8 cellular contexts compared by ENCODE assay signal in genomic region chr17:1516403-1517161, GRCh38. TPM values are rescaled to one million over a fixed set of nuclear protein-coding genes. Genes with fewer than 3 reads are reported as not detected.
DNase-seq lines count a peak whose midpoint lies in the region; ATAC-seq and TF ChIP-seq lines count a peak whose summit lies in the region.

INPP5K (minus strand) TSS chr17:1516612; CDS start chr17:1516499, 113 bp downstream.

- H3K4me1 Mint-ChIP-seq in activated naive CD8-positive, alpha-beta T cell treated with anti-CD3 and anti-CD28 coated beads, Interleukin-2, amount 50 U/mL, for 24 hours: peaks cover 24% of the 10 kb centered on the region

- peak; percentile 91 to 95 (median 93) for DNase-seq in NCI-H1417 (lab: John Stamatoyannopoulos, UW)
- peak; percentile 92 to 95 for DNase-seq in SW 1271 (lab: John Stamatoyannopoulos, UW)
- peak; percentile 98 for DNase-seq in activated naive CD8-positive, alpha-beta T cell treated with anti-CD3 and anti-CD28 coated beads, Interleukin-2, amount 50 U/mL, for 24 hours
- DNase-seq in Right ventricle myocardium superior: peak; percentile 99
- DNase-seq in tibial nerve (ENCODE audit: low spot score in 2 of 2): peak; percentile 90 to 93

- peak; percentile 66 to 81 for TF ChIP-seq POLR2A in tibial nerve (IDR thresholded peaks at IDR 0.05)

- WGBS in tibial nerve, 2 donors: 0% methylated on average over 27 to 52 of the region's 90 CpGs

- peak; percentile 95 for ATAC-seq in HG02759 (IDR thresholded peaks at IDR 0.05; ENCODE audit: unreplicated experiment)
- peak; percentile 99 for ATAC-seq in activated naive CD8-positive, alpha-beta T cell treated with anti-CD3 and anti-CD28 coated beads, Interleukin-2, amount 50 U/mL, for 24 hours
- ATAC-seq in Right ventricle myocardium superior (ENCODE audit: poor library complexity): peak; percentile 97

- H3K27me3 Mint-ChIP-seq in activated naive CD8-positive, alpha-beta T cell treated with anti-CD3 and anti-CD28 coated beads, Interleukin-2, amount 50 U/mL, for 24 hours: no peaks in the 10 kb centered on the region

- peaks cover 3% of the 10 kb centered on the region for H3K36me3 Mint-ChIP-seq in activated naive CD8-positive, alpha-beta T cell treated with anti-CD3 and anti-CD28 coated beads, Interleukin-2, amount 50 U/mL, for 24 hours (ENCODE audit: low read depth)

- H3K36me3 ChIP-seq in parathyroid adenoma (ENCODE audit: control insufficient read depth, insufficient read depth, low read length): no peaks in the 10 kb centered on the region
- peaks cover 0 to 44% (median 0%) of the 10 kb centered on the region in 3 donors for H3K36me3 ChIP-seq in tibial nerve

- H2AFZ ChIP-seq in parathyroid adenoma: peak within 1 kb of the TSS; percentile 97

- H3K4me2 ChIP-seq in parathyroid adenoma (ENCODE audit: low read length): peak within 1 kb of the TSS; percentile 95

- intact Hi-C loops in Right ventricle myocardium superior (cut with DNase I): loop anchor here (5.0 kb wide), 1 partner anchor 149 kb away; no protein-coding TSS in a partner anchor

- H3K9me3 ChIP-seq in parathyroid adenoma (ENCODE audit: control insufficient read depth, low read length) (no peaks in the 10 kb centered on the region), tibial nerve (no peaks in the 10 kb centered on the region)

- no peaks in the 10 kb centered on the region for H3K27me3 ChIP-seq in parathyroid adenoma (ENCODE audit: control insufficient read depth, insufficient read depth, low read length)
- H3K27me3 ChIP-seq in tibial nerve: no peaks in the 10 kb centered on the region

- peak within 1 kb of the TSS; percentile 86 for H3K4me3 Mint-ChIP-seq in activated naive CD8-positive, alpha-beta T cell treated with anti-CD3 and anti-CD28 coated beads, Interleukin-2, amount 50 U/mL, for 24 hours

- peak; percentile 94 to 95 for TF ChIP-seq EP300 in tibial nerve (IDR thresholded peaks at IDR 0.05)

- H3K9me3 Mint-ChIP-seq in activated naive CD8-positive, alpha-beta T cell treated with anti-CD3 and anti-CD28 coated beads, Interleukin-2, amount 50 U/mL, for 24 hours: no peaks in the 10 kb centered on the region

- H3K4me3 ChIP-seq in parathyroid adenoma (ENCODE audit: low read depth, low read length): peak within 1 kb of the TSS; percentile 95
- peak within 1 kb of the TSS; percentile 83 to 97 (median 91) for H3K4me3 ChIP-seq in tibial nerve

- H3K9ac ChIP-seq in parathyroid adenoma: peak within 1 kb of the TSS; percentile 87

- H3K79me2 ChIP-seq in parathyroid adenoma: peaks cover 21% of the 10 kb centered on the region

- peak within 1 kb of the TSS; percentile 77 for H3K27ac Mint-ChIP-seq in activated naive CD8-positive, alpha-beta T cell treated with anti-CD3 and anti-CD28 coated beads, Interleukin-2, amount 50 U/mL, for 24 hours

- peaks cover 17% of the 10 kb centered on the region for H3K4me1 ChIP-seq in parathyroid adenoma
- H3K4me1 ChIP-seq in tibial nerve: peaks cover 9 to 54% (median 43%) of the 10 kb centered on the region in 4 donors

- H3K27ac ChIP-seq in parathyroid adenoma (peak within 1 kb of the TSS; percentile 84), tibial nerve (peak within 1 kb of the TSS; percentile 85 to 97 (median 94))

- TF ChIP-seq CTCF in GM12873 (IDR thresholded peaks at IDR 0.05; ENCODE audit: insufficient read depth, low read depth, low read length, missing control alignments) (peak; percentile 21), parathyroid adenoma (IDR thresholded peaks at IDR 0.05) (no peak), tibial nerve (IDR thresholded peaks at IDR 0.05) (peak in 3 of 5 experiments; percentile 8 to 52 (median 46))

RNA-seq across cellular contexts. Expression of gene INPP5K, which starts in this region (rescaled TPM):
- total RNA-seq in Right ventricle myocardium superior: 32.9 TPM
- 100 to 1,000 TPM in 2 of 4 donors, 10 to 100 TPM in 2; 67.9 to 110 (median 95.2) TPM for total RNA-seq in tibial nerve

Comparison
In these comparisons a context has a peak if more than half of its experiments do, and no peak if none do; other contexts are left out.
1. Peak in every context shown above with its lines: DNase-seq, ATAC-seq, H3K4me3 ChIP-seq and H3K27ac ChIP-seq.